In the genomic region with DNA sequence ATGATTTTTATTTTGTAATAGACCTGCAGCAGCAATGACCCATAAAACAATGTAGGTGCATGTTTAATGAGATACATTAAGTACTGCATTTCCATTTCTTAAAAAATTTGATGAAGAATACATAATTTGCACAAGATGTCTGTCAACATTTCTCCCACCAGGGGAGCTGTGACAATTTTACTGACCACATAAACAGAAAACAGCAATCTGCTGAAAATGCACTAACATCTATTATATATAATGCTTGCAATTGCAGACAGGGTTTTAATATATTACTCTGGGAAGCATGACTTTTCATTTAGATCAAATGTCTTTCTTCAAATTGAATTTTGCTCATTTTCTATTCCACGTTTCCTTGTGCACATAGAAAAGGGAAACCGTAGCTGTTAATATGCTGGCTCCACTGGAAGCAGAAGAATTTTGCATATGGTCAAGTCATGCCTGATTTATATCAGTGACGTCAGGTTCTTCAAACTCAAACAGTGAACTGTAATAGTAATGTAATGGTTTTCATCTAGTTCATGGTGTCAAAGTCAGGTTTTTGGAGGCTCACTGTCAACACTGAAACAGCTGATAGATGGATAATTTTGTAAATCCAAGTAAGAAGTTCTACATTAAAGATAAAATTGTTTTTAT, we compare ENCODE assay signal across 13 cellular contexts.
A peak's percentile ranks its signal among the peaks of the same experiment; 100 is the strongest.
DNase-seq lines count a peak whose midpoint lies in the region; ATAC-seq and TF ChIP-seq lines count a peak whose summit lies in the region.
"Had no signal": no experiment of that assay in that cellular context is flagged by ENCODE, and none has a peak within 500 bp of the region (broad histone marks: within the 10 kb centered on the region; RNA-seq: fewer than 3 reads in every experiment).

No MANE protein-coding gene starts in this region.

- intact Hi-C loops in A673 (cut with micrococcal nuclease; ENCODE audit: unreplicated experiment), result no loop called here

- no peaks in the 10 kb centered on the region for H3K36me3 ChIP-seq in A673 (ENCODE audit: insufficient read depth, low read length, poor library complexity, severe bottlenecking)

- no peak for DNase-seq in A673 (ENCODE audit: low spot score)
- DNase-seq in H4 (ENCODE audit: low spot score), result peak; percentile 29
- no peak for DNase-seq in foreskin keratinocyte
- no peak for DNase-seq in immature natural killer cell
- DNase-seq in caudate nucleus (lab: John Stamatoyannopoulos, UW), result no peak
- DNase-seq in GM20000 (ENCODE audit: low spot score), result no peak
- no peak for DNase-seq in amygdala (lab: John Stamatoyannopoulos, UW)
- DNase-seq: activated naive CD8-positive, alpha-beta T cell treated with anti-CD3 and anti-CD28 coated beads, Interleukin-2, amount 50 U/mL, for 24 hours; GOT3; KG1; naive B cell had no signal

- H3K36me3 Mint-ChIP-seq in immature natural killer cell, result no peaks in the 10 kb centered on the region
- H3K36me3 Mint-ChIP-seq: naive B cell had no signal

- CTCF ChIA-PET in A673 (lab: Charles Lee), result no interaction called here

- H3K27ac ChIP-seq in A673 (ENCODE audit: low read depth, low read length, poor library complexity, severe bottlenecking), result no peak overlapping the region
- no peak overlapping the region for H3K27ac ChIP-seq in foreskin keratinocyte
- H3K27ac ChIP-seq in caudate nucleus (ENCODE audit: low read depth, low read length), result no peak overlapping the region
- H3K27ac ChIP-seq: skin epidermis had no signal

- peaks cover 18% of the 10 kb centered on the region for H3K27me3 ChIP-seq in A673 (replicated peaks; ENCODE audit: insufficient read depth, low read depth, low read length, poor library complexity)
- no peaks in the 10 kb centered on the region for H3K27me3 ChIP-seq in foreskin keratinocyte

- no TSS peak for BruUV-seq in A673 (replicated peaks; lab: Mats Ljungman, UMichigan)

- peak; percentile 39 for ATAC-seq in foreskin keratinocyte
- ATAC-seq: activated naive CD8-positive, alpha-beta T cell treated with anti-CD3 and anti-CD28 coated beads, Interleukin-2, amount 50 U/mL, for 24 hours had no signal

- no peaks in the 10 kb centered on the region for H3K9me3 Mint-ChIP-seq in immature natural killer cell
- H3K9me3 Mint-ChIP-seq: activated naive CD8-positive, alpha-beta T cell treated with anti-CD3 and anti-CD28 coated beads, Interleukin-2, amount 50 U/mL, for 24 hours; naive B cell had no signal

- no peaks in the 10 kb centered on the region for H3K9me3 ChIP-seq in A673 (ENCODE audit: low read depth, low read length, poor library complexity, severe bottlenecking)

- peaks cover 0 to 16% (median 5%) of the 10 kb centered on the region in 3 donors for H3K27me3 Mint-ChIP-seq in immature natural killer cell (ENCODE audit: low read depth in 3 of 3)

- no peak overlapping the region for H3K4me3 ChIP-seq in A673 (ENCODE audit: low read depth, low read length, poor library complexity, severe bottlenecking)
- H3K4me3 ChIP-seq in WI38 (ENCODE audit: low read depth, low read length), result no peak overlapping the region
- H3K4me3 ChIP-seq: skin epidermis had no signal

- no peaks in the 10 kb centered on the region for H3K4me1 ChIP-seq in A673 (ENCODE audit: insufficient read depth, low read length, poor library complexity, severe bottlenecking)
- H3K4me1 ChIP-seq in foreskin keratinocyte, result no peaks in the 10 kb centered on the region

- POLR2A ChIA-PET in A673 (lab: Charles Lee; ENCODE audit: low non-redundant PET), result no interaction called here

- peak; percentile 44 for TF ChIP-seq CTCF in A673 (conservative IDR thresholded peaks at IDR 0.05; ENCODE audit: low read depth, low read length)
- TF ChIP-seq CTCF in WI38 (IDR thresholded peaks at IDR 0.05; ENCODE audit: low read depth, low read length), result peak; percentile 10; the same call in 1 of the 2 replicates
- TF ChIP-seq CTCF in foreskin keratinocyte (conservative IDR thresholded peaks at IDR 0.05), result peak; percentile 63
- TF ChIP-seq CTCF in GM20000 (IDR thresholded peaks at IDR 0.05; ENCODE audit: extremely low read depth, missing control alignments), result no peak

- H3K27ac Mint-ChIP-seq in immature natural killer cell, result no peak overlapping the region
- H3K27ac Mint-ChIP-seq: activated naive CD8-positive, alpha-beta T cell treated with anti-CD3 and anti-CD28 coated beads, Interleukin-2, amount 50 U/mL, for 24 hours had no signal

- no peaks in the 10 kb centered on the region for H3K4me1 Mint-ChIP-seq in immature natural killer cell
- H3K4me1 Mint-ChIP-seq: activated naive CD8-positive, alpha-beta T cell treated with anti-CD3 and anti-CD28 coated beads, Interleukin-2, amount 50 U/mL, for 24 hours; naive B cell had no signal

- no peak overlapping the region for H3K4me3 Mint-ChIP-seq in immature natural killer cell
- H3K4me3 Mint-ChIP-seq: activated naive CD8-positive, alpha-beta T cell treated with anti-CD3 and anti-CD28 coated beads, Interleukin-2, amount 50 U/mL, for 24 hours had no signal
